Comparison of ENCODE assay signal across 19 cellular contexts in the genomic region with DNA sequence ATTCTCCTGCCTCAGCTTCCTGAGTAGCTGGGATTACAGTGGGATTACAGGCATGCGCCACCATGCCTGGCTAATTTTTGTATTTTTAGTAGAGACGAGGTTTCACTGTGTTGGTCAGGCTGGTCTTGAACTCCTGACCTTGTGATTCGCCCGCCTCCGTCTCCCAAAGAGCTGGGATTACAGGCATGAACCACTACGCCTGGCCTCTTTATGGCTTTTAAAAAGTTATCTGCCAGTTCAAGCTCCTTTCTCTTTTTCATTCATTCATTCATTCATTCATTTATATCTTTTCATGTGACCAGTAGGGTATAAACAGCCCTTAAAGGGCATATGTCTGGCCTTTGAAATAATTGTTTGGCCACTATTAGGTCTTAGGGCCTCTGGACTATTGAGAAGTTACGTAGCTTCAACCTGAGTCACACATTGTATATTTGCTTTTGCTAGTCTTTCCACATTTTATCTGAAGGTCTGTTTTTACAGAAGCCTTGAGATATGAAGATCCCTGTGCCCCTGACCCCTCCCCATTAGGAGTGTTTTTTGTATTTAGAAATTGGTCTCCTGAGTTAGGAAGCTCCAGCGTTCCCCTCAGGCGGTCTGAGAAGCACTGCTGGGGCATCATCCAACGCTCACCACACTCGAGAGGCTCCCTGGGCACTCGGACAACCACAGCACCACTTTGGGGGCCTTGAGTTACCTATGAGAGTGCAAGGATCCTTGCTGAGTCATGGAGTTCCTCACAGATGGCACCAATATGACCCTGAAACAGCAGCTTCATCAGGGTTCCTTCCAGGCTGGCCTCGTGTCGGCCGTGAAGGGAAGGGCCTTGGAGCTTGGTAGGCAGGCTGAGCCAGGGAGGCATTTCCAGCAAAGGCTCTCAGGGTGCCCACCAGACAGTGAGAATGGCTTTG. TPM values are rescaled to one million over a fixed set of nuclear protein-coding genes. Genes with fewer than 3 reads are reported as not detected.
A peak's percentile ranks its signal among the peaks of the same experiment; 100 is the strongest.
DNase-seq lines count a peak whose midpoint lies in the region; ATAC-seq and TF ChIP-seq lines count a peak whose summit lies in the region.
"Had no signal": no experiment of that assay in that cellular context is flagged by ENCODE, and none has a peak within 500 bp of the region (broad histone marks: within the 10 kb centered on the region; RNA-seq: fewer than 3 reads in every experiment).

No MANE protein-coding gene starts in this region.

- H3K79me1 ChIP-seq in neuronal stem cell (ENCODE audit: low read depth, low read length): no peaks in the 10 kb centered on the region

- no peak overlapping the region for H2BK5ac ChIP-seq in neuronal stem cell (ENCODE audit: low read length)

- peak overlapping the region in 1 of 2 donors; percentile 24 for H3K4me3 ChIP-seq in neuronal stem cell (ENCODE audit: low read length in 2 of 2)

- no peak overlapping the region for H3K4me3 Mint-ChIP-seq in WTC11
- no peak overlapping the region for H3K4me3 Mint-ChIP-seq in T-cell
- H3K4me3 Mint-ChIP-seq: CD4-positive, CD25-positive, alpha-beta regulatory T cell; IgD-negative memory B cell had no signal

- TF ChIP-seq CTCF in WTC11 (IDR thresholded peaks at IDR 0.05): no peak

- POLR2A ChIA-PET in WTC11 (lab: Charles Lee): no interaction called here
- POLR2A ChIA-PET in T-cell (lab: Charles Lee): interaction anchor here in 1 of 2 donors (0.5 kb wide), 1 partner anchor 20 kb away, joined by 4 read pairs; no protein-coding TSS in a partner anchor

- WGBS in neuronal stem cell (ENCODE audit: extremely low coverage in 2 of 2, insufficient read length in 2 of 2, insufficient replicate concordance in 1 of 2), 2 donors: no CpG with 5 or more reads among the region's 15 CpGs

- no peak overlapping the region for H4K91ac ChIP-seq in neuronal stem cell (ENCODE audit: low read depth, low read length, poor library complexity)

- H3K9ac ChIP-seq in neuronal stem cell (ENCODE audit: low read depth, low read length, poor library complexity): peak overlapping the region; percentile 55

- no peak overlapping the region for H3K18ac ChIP-seq in neuronal stem cell (ENCODE audit: low read length)

- CTCF ChIA-PET in WTC11 (lab: Charles Lee): interaction anchor here (0.6 to 3.8 kb wide), 8 partner anchors 18 to 293 kb away, joined by 3 to 54 read pairs (median 4); partner anchors contain the start of gene METTL21A
- CTCF ChIA-PET in T-cell (lab: Charles Lee): interaction anchor here (0.6 to 1.2 kb wide), 6 partner anchors 36 to 519 kb away, joined by 3 to 5 read pairs (median 4); partner anchors contain the start of gene CCNYL1 (in 1 of the 2)

- peaks cover 6 to 13% of the 10 kb centered on the region in 2 donors for H3K4me1 ChIP-seq in neuronal stem cell (ENCODE audit: control insufficient read depth in 2 of 2, insufficient read depth in 1 of 2, low read depth in 1 of 2, low read length in 2 of 2)

- H3K14ac ChIP-seq in neuronal stem cell (ENCODE audit: low read length): no peak overlapping the region

- ATAC-seq in WTC11 (no peak), T-cell (replicated peaks in 1 of 4) (no peak)
- ATAC-seq: Panc1, Right ventricle myocardium inferior, SK-N-SH treated with all-trans-retinoic acid at 6 μM for 48 hours had no signal

- H3K4ac ChIP-seq in neuronal stem cell (ENCODE audit: low read length): no peak overlapping the region

- H3K9me3 ChIP-seq in neuronal stem cell (replicated peaks in 1 of 2; ENCODE audit: control insufficient read depth in 2 of 2, insufficient read depth in 1 of 2, low read depth in 1 of 2, low read length in 2 of 2): no peaks in the 10 kb centered on the region

- DNase-seq in Caki2 (ENCODE audit: low read depth): peak; percentile 39
- no peak for DNase-seq in WTC11 (ENCODE audit: low spot score)
- peak; percentile 15 for DNase-seq in fibroblast of gingiva (ENCODE audit: low read depth)
- DNase-seq in neuronal stem cell (ENCODE audit: low spot score): no peak
- no peak for DNase-seq in SHP77 (lab: John Stamatoyannopoulos, UW)
- no peak for DNase-seq in iPS-NIHi7 (ENCODE audit: extremely low spot score)
- no peak for DNase-seq in LoVo (ENCODE audit: low spot score)
- no peak for DNase-seq in T-cell
- DNase-seq: AML-193; CD4-positive, CD25-positive, alpha-beta regulatory T cell; HCEC 1CT; NCI-H1694 treated with DMSO at 0.1 percent for 48 hours; NCI-H2171 treated with DMSO at 0.1 percent for 48 hours; NCI-H510A; NCI-H82 had no signal

- H3K27ac ChIP-seq in neuronal stem cell (replicated peaks; ENCODE audit: low read length): peak overlapping the region; percentile 27

- H3K4me2 ChIP-seq in neuronal stem cell (ENCODE audit: insufficient read depth, low read length, poor library complexity, severe bottlenecking): no peak overlapping the region

- no peaks in the 10 kb centered on the region for H3K9me3 Mint-ChIP-seq in WTC11
- no peaks in the 10 kb centered on the region for H3K9me3 Mint-ChIP-seq in T-cell
- H3K9me3 Mint-ChIP-seq: CD4-positive, CD25-positive, alpha-beta regulatory T cell; IgD-negative memory B cell had no signal

- no peak overlapping the region for H2AK5ac ChIP-seq in neuronal stem cell (ENCODE audit: low read depth, low read length)

- peak overlapping the region; percentile 63 for H3K27ac Mint-ChIP-seq in WTC11
- H3K27ac Mint-ChIP-seq in T-cell: no peak overlapping the region
- H3K27ac Mint-ChIP-seq: CD4-positive, CD25-positive, alpha-beta regulatory T cell; IgD-negative memory B cell had no signal

- H3K27me3 Mint-ChIP-seq in WTC11 (ENCODE audit: low read depth) (no peaks in the 10 kb centered on the region), T-cell (no peaks in the 10 kb centered on the region)
- H3K27me3 Mint-ChIP-seq: CD4-positive, CD25-positive, alpha-beta regulatory T cell; IgD-negative memory B cell had no signal

- H3K36me3 Mint-ChIP-seq in WTC11: peaks cover 14% of the 10 kb centered on the region
- peaks cover 11% of the 10 kb centered on the region for H3K36me3 Mint-ChIP-seq in T-cell
- H3K36me3 Mint-ChIP-seq: IgD-negative memory B cell had no signal

- H2BK120ac ChIP-seq in neuronal stem cell (ENCODE audit: low read depth, low read length): no peak overlapping the region

- no peak overlapping the region for H2BK12ac ChIP-seq in neuronal stem cell (ENCODE audit: low read length)

- peaks cover 10 to 33% of the 10 kb centered on the region in 2 donors for H3K36me3 ChIP-seq in neuronal stem cell (replicated peaks in 1 of 2; ENCODE audit: control insufficient read depth in 2 of 2, insufficient read depth in 2 of 2, low read length in 2 of 2)

- H3K4me1 Mint-ChIP-seq in WTC11 (peaks cover 16% of the 10 kb centered on the region), T-cell (no peaks in the 10 kb centered on the region)
- H3K4me1 Mint-ChIP-seq: CD4-positive, CD25-positive, alpha-beta regulatory T cell; IgD-negative memory B cell had no signal

- no peaks in the 10 kb centered on the region for H3K27me3 ChIP-seq in neuronal stem cell (ENCODE audit: control insufficient read depth in 3 of 3, insufficient read depth in 3 of 3, low read depth in 1 of 3, low read length in 3 of 3)

- no peak overlapping the region for H2BK15ac ChIP-seq in neuronal stem cell (ENCODE audit: low read length)

- H3K23ac ChIP-seq in neuronal stem cell (ENCODE audit: low read depth, low read length, poor library complexity): no peak overlapping the region

- no peak overlapping the region for H4K8ac ChIP-seq in neuronal stem cell (ENCODE audit: low read depth, low read length)

- in situ Hi-C loops in Caki2 (cut with HindIII; ENCODE audit: low pct_unique_long_range_greater_than_20kb, low sequenced_read_pairs): no loop called here

- no peak overlapping the region for H2AFZ ChIP-seq in neuronal stem cell (ENCODE audit: low read length)

TF ChIP-seq in WTC11, 78 proteins besides CTCF, POLR2A, EP300 and RAD21 (continues in another document):
- TF ChIP-seq NFE2L1 (CRISPR knock-in tag; IDR thresholded peaks at IDR 0.05) (no peak), JUN (CRISPR knock-in tag; IDR thresholded peaks at IDR 0.05) (no peak), ESRRA (CRISPR knock-in tag; IDR thresholded peaks at IDR 0.05; ENCODE audit: borderline replicate concordance) (no peak), CREB1 (CRISPR knock-in tag; IDR thresholded peaks at IDR 0.05) (no peak), SP1 (CRISPR knock-in tag; conservative IDR thresholded peaks at IDR 0.05) (no peak), SOX15 (CRISPR knock-in tag; IDR thresholded peaks at IDR 0.05) (no peak), IRF2 (CRISPR knock-in tag; IDR thresholded peaks at IDR 0.05; ENCODE audit: borderline replicate concordance, low read depth) (no peak), GRHL2 (CRISPR knock-in tag; IDR thresholded peaks at IDR 0.05; ENCODE audit: insufficient replicate concordance, severe bottlenecking) (no peak), KAT7 (CRISPR knock-in tag; IDR thresholded peaks at IDR 0.05; ENCODE audit: borderline replicate concordance) (no peak), MLX (CRISPR knock-in tag; IDR thresholded peaks at IDR 0.05) (no peak), RELA (CRISPR knock-in tag; IDR thresholded peaks at IDR 0.05; ENCODE audit: borderline replicate concordance) (no peak)
- TF ChIP-seq, protein P1, sequence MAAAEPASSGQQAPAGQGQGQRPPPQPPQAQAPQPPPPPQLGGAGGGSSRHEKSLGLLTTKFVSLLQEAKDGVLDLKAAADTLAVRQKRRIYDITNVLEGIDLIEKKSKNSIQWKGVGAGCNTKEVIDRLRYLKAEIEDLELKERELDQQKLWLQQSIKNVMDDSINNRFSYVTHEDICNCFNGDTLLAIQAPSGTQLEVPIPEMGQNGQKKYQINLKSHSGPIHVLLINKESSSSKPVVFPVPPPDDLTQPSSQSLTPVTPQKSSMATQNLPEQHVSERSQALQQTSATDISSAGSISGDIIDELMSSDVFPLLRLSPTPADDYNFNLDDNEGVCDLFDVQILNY (CRISPR knock-in tag; IDR thresholded peaks at IDR 0.05): no peak

RNA-seq across cellular contexts. Expression of gene FZD5, which starts 21.8 kb away (rescaled TPM):
- total RNA-seq in Caki2 (2014; rRNA removed; shearing (Covaris generic); ENCODE audit: low replicate concordance): 4.0 TPM in 2 replicates
- 52.8 to 103 TPM (median 53.7 TPM) in 3 replicates for total RNA-seq in WTC11 (2021)
- 267 TPM for polyA plus RNA-seq in neuronal stem cell (2013, experiment 1 of 2)
- 274 TPM for polyA plus RNA-seq in neuronal stem cell (2013, experiment 2 of 2)
- total RNA-seq in T-cell: under 1 TPM; 0.20 to 0.66 (median 0.44) TPM

RNA-seq across cellular contexts. Expression of gene CCNYL1, which starts 36.5 kb away (rescaled TPM):
- 72.3 and 93.6 TPM in 2 replicates for total RNA-seq in Caki2 (2014; rRNA removed; shearing (Covaris generic); ENCODE audit: low replicate concordance)
- total RNA-seq in WTC11 (2021): 26.6 to 31.6 TPM (median 28.1 TPM) in 3 replicates
- polyA plus RNA-seq in neuronal stem cell (2013, experiment 1 of 2): 24.1 TPM
- 23.5 TPM for polyA plus RNA-seq in neuronal stem cell (2013, experiment 2 of 2)
- 10 to 100 TPM in 3 of 5 donors, 1 to 10 TPM in 2; 9.0 to 13.6 (median 11.0) TPM for total RNA-seq in T-cell

Comparison
In these comparisons a context has a peak if more than half of its experiments do, and no peak if none do; other contexts are left out.
1. DNase-seq: peak in Caki2 (single experiment) and fibroblast of gingiva (single experiment); none in WTC11 (single experiment), neuronal stem cell (single experiment), SHP77 (0 of 2), iPS-NIHi7 (single experiment), LoVo (single experiment) and T-cell (0 of 34).
2. RNA of gene FZD5, which starts 21.8 kb away (total RNA-seq): 52.8 to 103 TPM in WTC11; 4.0 TPM in Caki2 and 0.20 to 0.66 TPM in T-cell; every median in the first group is over 10 times any median in the second.